ENCODE assay signal across 1 cellular context in the genomic region with DNA sequence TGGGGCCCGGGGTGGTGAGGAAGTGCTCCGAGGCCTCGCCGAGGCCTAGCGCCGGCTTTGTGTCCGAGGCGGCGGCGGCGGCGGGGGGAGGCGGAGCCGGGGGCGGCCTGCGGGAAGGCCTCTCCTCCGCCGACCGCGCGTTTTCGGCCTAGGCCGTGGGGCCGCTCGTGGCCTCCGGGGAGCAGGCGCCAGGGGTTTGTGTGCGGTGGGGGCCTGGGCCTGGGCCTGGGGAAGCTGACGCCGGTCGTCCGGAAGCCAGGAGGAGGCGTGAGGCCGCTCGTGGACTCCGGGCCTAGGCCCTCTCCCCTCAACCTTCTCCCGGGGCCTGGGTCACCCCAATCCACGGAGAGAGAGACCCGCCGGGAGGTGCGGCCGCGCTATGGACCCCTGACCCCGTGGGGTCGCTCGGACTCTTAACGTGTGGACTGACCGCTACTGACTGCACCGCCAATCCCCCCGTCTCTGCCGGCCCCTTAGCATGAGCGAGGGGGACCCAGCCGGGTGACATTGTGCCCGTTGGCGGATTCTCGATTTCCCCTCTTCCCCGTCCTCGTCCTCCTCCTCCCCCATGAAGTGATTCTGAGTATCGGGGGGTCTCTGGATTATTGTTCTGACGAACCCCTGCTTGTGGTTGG.
TF ChIP-seq lines count a peak whose summit lies in the region.

No MANE protein-coding gene starts in this region.

TF ChIP-seq in K562, 482 proteins besides CTCF, POLR2A, EP300 and RAD21 (continued from another document and continues in another):
- TF ChIP-seq, protein P1, sequence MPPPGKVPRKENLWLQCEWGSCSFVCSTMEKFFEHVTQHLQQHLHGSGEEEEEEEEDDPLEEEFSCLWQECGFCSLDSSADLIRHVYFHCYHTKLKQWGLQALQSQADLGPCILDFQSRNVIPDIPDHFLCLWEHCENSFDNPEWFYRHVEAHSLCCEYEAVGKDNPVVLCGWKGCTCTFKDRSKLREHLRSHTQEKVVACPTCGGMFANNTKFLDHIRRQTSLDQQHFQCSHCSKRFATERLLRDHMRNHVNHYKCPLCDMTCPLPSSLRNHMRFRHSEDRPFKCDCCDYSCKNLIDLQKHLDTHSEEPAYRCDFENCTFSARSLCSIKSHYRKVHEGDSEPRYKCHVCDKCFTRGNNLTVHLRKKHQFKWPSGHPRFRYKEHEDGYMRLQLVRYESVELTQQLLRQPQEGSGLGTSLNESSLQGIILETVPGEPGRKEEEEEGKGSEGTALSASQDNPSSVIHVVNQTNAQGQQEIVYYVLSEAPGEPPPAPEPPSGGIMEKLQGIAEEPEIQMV (tag; conservative IDR thresholded peaks at IDR 0.05; ENCODE audit: low read depth), result no peak
- TF ChIP-seq BRF1 (IDR thresholded peaks at IDR 0.05; ENCODE audit: borderline replicate concordance, extremely low read depth, insufficient read length), result no peak
- no peak for TF ChIP-seq ZKSCAN3 (CRISPR knock-in tag; IDR thresholded peaks at IDR 0.05)
- TF ChIP-seq AFF4 (CRISPR knock-in tag; IDR thresholded peaks at IDR 0.05), result peak; percentile 67; the same call in 1 of the 2 replicates
- no peak for TF ChIP-seq BRCA1 (IDR thresholded peaks at IDR 0.05)
- no peak for TF ChIP-seq BRCA1 (CRISPR knock-in tag; IDR thresholded peaks at IDR 0.05)
- TF ChIP-seq E2F3 (CRISPR knock-in tag; IDR thresholded peaks at IDR 0.05), result no peak
- TF ChIP-seq HDAC3 (IDR thresholded peaks at IDR 0.05; ENCODE audit: borderline replicate concordance, partially characterized antibody), result no peak
- no peak for TF ChIP-seq XRCC5 (IDR thresholded peaks at IDR 0.05; ENCODE audit: low read depth, low read length)
- TF ChIP-seq ZNF175 (CRISPR knock-in tag; IDR thresholded peaks at IDR 0.05; ENCODE audit: low read depth), result no peak
- TF ChIP-seq PTBP1 (IDR thresholded peaks at IDR 0.05; ENCODE audit: low read depth, low read length), result no peak
- no peak for TF ChIP-seq SREBF2 (CRISPR knock-in tag; IDR thresholded peaks at IDR 0.05)
- TF ChIP-seq ZBTB26 (CRISPR knock-in tag; IDR thresholded peaks at IDR 0.05), result no peak
- TF ChIP-seq ZBTB9 (CRISPR knock-in tag; IDR thresholded peaks at IDR 0.05), result 0 out of 2 replicates have a peak, but pooled peaks have one; percentile 21
- no peak for TF ChIP-seq ZNF184 (CRISPR knock-in tag; IDR thresholded peaks at IDR 0.05)
- TF ChIP-seq CREBBP (IDR thresholded peaks at IDR 0.05; ENCODE audit: low read depth, low read length), result no peak
- TF ChIP-seq EGR1 (conservative IDR thresholded peaks at IDR 0.05), result no peak
- no peak for TF ChIP-seq ASH1L (IDR thresholded peaks at IDR 0.05; ENCODE audit: borderline replicate concordance, low read depth, partially characterized antibody)
- no peak for TF ChIP-seq ZNF41 (CRISPR knock-in tag; conservative IDR thresholded peaks at IDR 0.05)
- TF ChIP-seq DNMT1 (IDR thresholded peaks at IDR 0.05), result no peak
- TF ChIP-seq ZNF212 (CRISPR knock-in tag; IDR thresholded peaks at IDR 0.05), result no peak
- TF ChIP-seq ZBTB11 (CRISPR knock-in tag; IDR thresholded peaks at IDR 0.05), result no peak
- TF ChIP-seq ZFX (CRISPR knock-in tag; IDR thresholded peaks at IDR 0.05), result peak; percentile 100
- TF ChIP-seq ZKSCAN1 (IDR thresholded peaks at IDR 0.05; ENCODE audit: low read depth, low read length), result no peak
- no peak for TF ChIP-seq FOSL1 (tag; conservative IDR thresholded peaks at IDR 0.05)
- no peak for TF ChIP-seq CHAMP1 (IDR thresholded peaks at IDR 0.05)
- TF ChIP-seq ELK1 (CRISPR knock-in tag; IDR thresholded peaks at IDR 0.05), result no peak
- 0 out of 2 replicates have a peak, but pooled peaks have one; percentile 10 for TF ChIP-seq ETV1 (tag; conservative IDR thresholded peaks at IDR 0.05; ENCODE audit: low read depth)
- no peak for TF ChIP-seq MTA2 (IDR thresholded peaks at IDR 0.05; ENCODE audit: low read depth)
- TF ChIP-seq THRAP3 (IDR thresholded peaks at IDR 0.05; ENCODE audit: borderline replicate concordance), result no peak
- TF ChIP-seq, protein P2, sequence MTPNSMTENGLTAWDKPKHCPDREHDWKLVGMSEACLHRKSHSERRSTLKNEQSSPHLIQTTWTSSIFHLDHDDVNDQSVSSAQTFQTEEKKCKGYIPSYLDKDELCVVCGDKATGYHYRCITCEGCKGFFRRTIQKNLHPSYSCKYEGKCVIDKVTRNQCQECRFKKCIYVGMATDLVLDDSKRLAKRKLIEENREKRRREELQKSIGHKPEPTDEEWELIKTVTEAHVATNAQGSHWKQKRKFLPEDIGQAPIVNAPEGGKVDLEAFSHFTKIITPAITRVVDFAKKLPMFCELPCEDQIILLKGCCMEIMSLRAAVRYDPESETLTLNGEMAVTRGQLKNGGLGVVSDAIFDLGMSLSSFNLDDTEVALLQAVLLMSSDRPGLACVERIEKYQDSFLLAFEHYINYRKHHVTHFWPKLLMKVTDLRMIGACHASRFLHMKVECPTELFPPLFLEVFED (CRISPR knock-in tag; conservative IDR thresholded peaks at IDR 0.05), result peak; percentile 59; the same call in 1 of the 2 replicates
- TF ChIP-seq, protein P3, sequence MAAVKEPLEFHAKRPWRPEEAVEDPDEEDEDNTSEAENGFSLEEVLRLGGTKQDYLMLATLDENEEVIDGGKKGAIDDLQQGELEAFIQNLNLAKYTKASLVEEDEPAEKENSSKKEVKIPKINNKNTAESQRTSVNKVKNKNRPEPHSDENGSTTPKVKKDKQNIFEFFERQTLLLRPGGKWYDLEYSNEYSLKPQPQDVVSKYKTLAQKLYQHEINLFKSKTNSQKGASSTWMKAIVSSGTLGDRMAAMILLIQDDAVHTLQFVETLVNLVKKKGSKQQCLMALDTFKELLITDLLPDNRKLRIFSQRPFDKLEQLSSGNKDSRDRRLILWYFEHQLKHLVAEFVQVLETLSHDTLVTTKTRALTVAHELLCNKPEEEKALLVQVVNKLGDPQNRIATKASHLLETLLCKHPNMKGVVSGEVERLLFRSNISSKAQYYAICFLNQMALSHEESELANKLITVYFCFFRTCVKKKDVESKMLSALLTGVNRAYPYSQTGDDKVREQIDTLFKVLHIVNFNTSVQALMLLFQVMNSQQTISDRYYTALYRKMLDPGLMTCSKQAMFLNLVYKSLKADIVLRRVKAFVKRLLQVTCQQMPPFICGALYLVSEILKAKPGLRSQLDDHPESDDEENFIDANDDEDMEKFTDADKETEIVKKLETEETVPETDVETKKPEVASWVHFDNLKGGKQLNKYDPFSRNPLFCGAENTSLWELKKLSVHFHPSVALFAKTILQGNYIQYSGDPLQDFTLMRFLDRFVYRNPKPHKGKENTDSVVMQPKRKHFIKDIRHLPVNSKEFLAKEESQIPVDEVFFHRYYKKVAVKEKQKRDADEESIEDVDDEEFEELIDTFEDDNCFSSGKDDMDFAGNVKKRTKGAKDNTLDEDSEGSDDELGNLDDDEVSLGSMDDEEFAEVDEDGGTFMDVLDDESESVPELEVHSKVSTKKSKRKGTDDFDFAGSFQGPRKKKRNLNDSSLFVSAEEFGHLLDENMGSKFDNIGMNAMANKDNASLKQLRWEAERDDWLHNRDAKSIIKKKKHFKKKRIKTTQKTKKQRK (IDR thresholded peaks at IDR 0.05; ENCODE audit: borderline replicate concordance, low read depth, low read length), result no peak
- TF ChIP-seq MEIS2 (IDR thresholded peaks at IDR 0.05; ENCODE audit: partially characterized antibody), result no peak
- no peak for TF ChIP-seq CBX1 (IDR thresholded peaks at IDR 0.05; ENCODE audit: low read depth)
